ENCODE assay signal across 20 cellular contexts in the genomic region with DNA sequence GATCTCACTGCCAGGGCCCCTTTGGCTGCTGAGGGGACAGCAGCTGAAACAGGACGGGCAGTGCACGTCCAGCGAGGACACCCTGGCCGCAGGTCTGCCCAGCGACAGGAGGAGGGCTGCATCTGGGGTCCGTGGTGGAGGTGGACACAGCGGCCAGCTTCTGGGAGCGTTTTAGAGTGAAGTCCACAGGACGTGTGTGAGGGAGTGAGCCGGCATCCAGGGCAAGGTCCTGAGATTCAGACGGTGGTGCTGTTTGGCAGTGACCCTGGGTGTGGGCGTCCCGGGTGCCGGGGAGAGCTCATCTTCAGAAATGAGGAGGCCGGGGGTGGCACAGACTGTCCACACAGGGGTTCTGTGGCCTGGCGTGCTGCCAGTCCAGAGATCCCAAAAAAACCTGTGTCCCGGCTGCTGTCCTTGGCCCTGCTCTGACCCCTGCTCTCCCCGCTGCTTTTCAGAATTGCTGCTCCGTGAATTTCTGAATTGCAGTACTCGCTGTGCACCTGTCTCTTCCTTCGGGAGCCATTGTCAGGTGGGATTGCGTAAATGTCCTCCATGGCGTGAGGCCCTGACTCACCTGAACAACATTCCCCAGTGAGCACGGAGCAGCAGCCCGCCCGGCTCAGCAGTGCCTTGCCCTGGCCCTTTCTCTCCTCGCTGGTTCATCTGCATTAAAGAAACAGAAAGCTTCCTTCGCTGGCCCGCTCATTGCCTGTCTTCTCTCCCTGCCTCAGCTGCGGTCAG.
DNase-seq lines count a peak whose midpoint lies in the region; ATAC-seq, FAIRE-seq and TF ChIP-seq lines count a peak whose summit lies in the region.
"Had no signal": no experiment of that assay in that cellular context is flagged by ENCODE, and none has a peak within 500 bp of the region (broad histone marks: within the 10 kb centered on the region; RNA-seq: fewer than 3 reads in every experiment).

No MANE protein-coding gene starts in this region.

- no peak overlapping the region for H2BK15ac ChIP-seq in H9 (ENCODE audit: low read depth, low read length)

- no peak overlapping the region for H3K9ac ChIP-seq in H9 (ENCODE audit: extremely low read depth, insufficient read length, low read length)

- H3K27ac Mint-ChIP-seq in H9, result peak overlapping the region; percentile 37 to 46 (median 40); a peak in 2 of 7 replicates
- H3K27ac Mint-ChIP-seq in effector memory CD8-positive, alpha-beta T cell, result peak overlapping the region; percentile 70 to 80

- no peak for TF ChIP-seq POLR2A in H54 (IDR thresholded peaks at IDR 0.05; ENCODE audit: low read depth, low read length)

- WGBS in H9 (ENCODE audit: extremely low coverage, insufficient read length, low lambda C conversion rate), result no CpG with 5 or more reads among the region's 30 CpGs

- no peak overlapping the region for H3K27ac ChIP-seq in H9 (ENCODE audit: insufficient read length, low read depth, low read length)
- H3K27ac ChIP-seq: adrenal gland, HL-60 had no signal

- no peak overlapping the region for H2BK120ac ChIP-seq in H9 (ENCODE audit: low read depth, low read length, poor library complexity, severe bottlenecking)

- no peak overlapping the region for H3K23ac ChIP-seq in H9 (ENCODE audit: insufficient read length, low read depth, low read length)

- no peak overlapping the region for H3K4ac ChIP-seq in H9 (ENCODE audit: low read depth, low read length)

- H3K9me3 Mint-ChIP-seq in H9, result peaks cover 24 to 34% of the 10 kb centered on the region in 2 experiments
- H3K9me3 Mint-ChIP-seq in effector memory CD8-positive, alpha-beta T cell, result no peaks in the 10 kb centered on the region

- H3K4me1 ChIP-seq in H9 (ENCODE audit: insufficient read depth, low read length), result no peaks in the 10 kb centered on the region
- H3K4me1 ChIP-seq: adrenal gland had no signal

- H3K27me3 Mint-ChIP-seq in H9 (ENCODE audit: low read depth), result peaks cover 6% of the 10 kb centered on the region; the same call in 1 of the 2 replicates
- no peaks in the 10 kb centered on the region for H3K27me3 Mint-ChIP-seq in effector memory CD8-positive, alpha-beta T cell
- H3K27me3 Mint-ChIP-seq: activated B cell treated with CpG ODN at 0.5 μM for 24 hours had no signal

- no peak overlapping the region; the same call in 1 of the 2 replicates for H3K14ac ChIP-seq in H9 (ENCODE audit: insufficient read depth, low read length)

- H3K4me1 Mint-ChIP-seq in H9, result peaks cover 19 to 34% of the 10 kb centered on the region in 2 experiments
- H3K4me1 Mint-ChIP-seq in effector memory CD8-positive, alpha-beta T cell (ENCODE audit: low read depth in 2 of 2), result peaks cover 36 to 50% of the 10 kb centered on the region in 2 donors

- peaks cover 11 to 33% (median 11%) of the 10 kb centered on the region in 3 experiments for H3K36me3 Mint-ChIP-seq in H9 (ENCODE audit: insufficient read depth in 1 of 3, low read depth in 3 of 3)
- peaks cover 4% of the 10 kb centered on the region for H3K36me3 Mint-ChIP-seq in effector memory CD8-positive, alpha-beta T cell (ENCODE audit: insufficient read depth)

- no peak overlapping the region for H3K4me2 ChIP-seq in H9 (ENCODE audit: insufficient read depth, insufficient read length, low read length)

- no peak for TF ChIP-seq CTCF in H9 (conservative IDR thresholded peaks at IDR 0.05)

- H2AFZ ChIP-seq in H9 (ENCODE audit: low read length), result no peak overlapping the region

- no peaks in the 10 kb centered on the region for H3K79me2 ChIP-seq in H9 (ENCODE audit: insufficient read depth, low read length)

- H3K27me3 ChIP-seq in H9 (ENCODE audit: insufficient read depth, low read length), result no peaks in the 10 kb centered on the region
- H3K27me3 ChIP-seq: adrenal gland had no signal

- H3K4me3 Mint-ChIP-seq in H9, result peak overlapping the region in 1 of 2 experiments; percentile 38; a peak in 1 of 5 replicates
- H3K4me3 Mint-ChIP-seq in effector memory CD8-positive, alpha-beta T cell, result peak overlapping the region; percentile 24 to 34
- H3K4me3 Mint-ChIP-seq: activated B cell treated with CpG ODN at 0.5 μM for 24 hours had no signal

- peak; percentile 58 for DNase-seq in activated effector memory CD4-positive, alpha-beta T cell treated with anti-CD3 and anti-CD28 coated beads, Interleukin-2, amount 50 U/mL, for 16 hours
- DNase-seq in activated effector memory CD4-positive, alpha-beta T cell treated with Interleukin-2 at 50 U/mL for 16 hours, result no peak
- DNase-seq in H9 (peak; percentile 28), sciatic nerve (ENCODE audit: low spot score) (peak; percentile 55), hypothalamus (lab: John Stamatoyannopoulos, UW) (no peak), globus pallidus (ENCODE audit: low spot score) (no peak), H54 (ENCODE audit: insufficient read length, low spot score) (no peak)
- DNase-seq in effector memory CD8-positive, alpha-beta T cell, result no peak
- DNase-seq: ACHN, activated B cell treated with CpG ODN at 0.5 μM for 24 hours, cerebellar nuclear complex, glutamatergic neuron, KBM-7, NCI-H1436 treated with DMSO at 0.1 percent for 48 hours, NCI-H69, T-helper 1 cell had no signal

- H4K91ac ChIP-seq in H9 (ENCODE audit: insufficient read length, low read depth, low read length), result no peak overlapping the region

- FAIRE-seq in H54 (lab: Jason Lieb, UNC), result no peak
- FAIRE-seq: GM18507, RCC 7860 had no signal

- no peak for ATAC-seq in effector memory CD8-positive, alpha-beta T cell (replicated peaks)
- no peak for ATAC-seq in sciatic nerve

- no peak overlapping the region for H2BK12ac ChIP-seq in H9 (ENCODE audit: insufficient read length, low read depth, low read length)

- no peak overlapping the region for H4K8ac ChIP-seq in H9 (replicated peaks; ENCODE audit: insufficient read length, low read depth, low read length)

- intact Hi-C loops in sciatic nerve (cut with DNase I), result no loop called here

- H3K18ac ChIP-seq in H9 (ENCODE audit: insufficient read length, low read depth, low read length), result no peak overlapping the region

- no peaks in the 10 kb centered on the region for H3K9me3 ChIP-seq in H9 (ENCODE audit: control insufficient read depth, low read depth, low read length)

- no peak overlapping the region for H2BK20ac ChIP-seq in H9 (ENCODE audit: low read depth, low read length, poor library complexity, severe bottlenecking)

- H3K79me1 ChIP-seq in H9 (ENCODE audit: insufficient read depth, low read depth, low read length, poor library complexity, severe bottlenecking), result no peaks in the 10 kb centered on the region

- no peak overlapping the region for H4K5ac ChIP-seq in H9 (ENCODE audit: insufficient read length, low read depth, low read length)

- H3K23me2 ChIP-seq in H9 (ENCODE audit: insufficient read length, low read depth, low read length, poor library complexity, severe bottlenecking), result no peaks in the 10 kb centered on the region

- H4K20me1 ChIP-seq in H9 (ENCODE audit: control insufficient read depth, insufficient read depth, insufficient read length), result no peaks in the 10 kb centered on the region

- no peak overlapping the region for H3T11ph ChIP-seq in H9 (ENCODE audit: low read length)

- no peak overlapping the region for H2BK5ac ChIP-seq in H9 (ENCODE audit: insufficient read length, low read length)

- H3K56ac ChIP-seq in H9 (ENCODE audit: insufficient read length, low read depth, low read length), result no peak overlapping the region

- no peak overlapping the region for H2AK5ac ChIP-seq in H9 (ENCODE audit: insufficient read length, low read length)

Comparison
In these comparisons a context has a peak if more than half of its experiments do, and no peak if none do; other contexts are left out.
1. DNase-seq: peak in activated effector memory CD4-positive, alpha-beta T cell treated with anti-CD3 and anti-CD28 coated beads, Interleukin-2, amount 50 U/mL, for 16 hours (single experiment), H9 (single experiment) and sciatic nerve (single experiment); none in activated effector memory CD4-positive, alpha-beta T cell treated with Interleukin-2 at 50 U/mL for 16 hours (single experiment), effector memory CD8-positive, alpha-beta T cell (0 of 3), hypothalamus (0 of 51), globus pallidus (single experiment) and H54 (single experiment).